25 cellular contexts compared by ENCODE assay signal in genomic region chr12:76706761-76707160, GRCh38.
"Had no signal": no experiment of that assay in that cellular context is flagged by ENCODE, and none has a peak within 500 bp of the region (broad histone marks: within the 10 kb centered on the region; RNA-seq: fewer than 3 reads in every experiment).

No MANE protein-coding gene starts in this region.

- ATAC-seq: mucosa of descending colon, upper lobe of right lung had no signal

- H3K4me3 ChIP-seq: cardiac muscle cell, colonic mucosa, left ventricle myocardium inferior, lung, mucosa of descending colon, ovary, sigmoid colon, suprapubic skin, tibial artery, upper lobe of right lung had no signal

- H3K27ac ChIP-seq: cardiac muscle cell, colonic mucosa, left ventricle myocardium inferior, neutrophil, ovary, sigmoid colon, suprapubic skin, tibial artery, upper lobe of right lung had no signal

- H3K27me3 ChIP-seq: cardiac muscle cell, colonic mucosa, neutrophil, ovary, sigmoid colon, suprapubic skin, tibial artery, upper lobe of right lung had no signal

- H3K36me3 ChIP-seq: cardiac muscle cell, colonic mucosa, left ventricle myocardium inferior, neutrophil, ovary, sigmoid colon, suprapubic skin, tibial artery, upper lobe of right lung had no signal

- DNase-seq: activated CD4-positive, alpha-beta T cell treated with anti-CD3 and anti-CD28 coated beads for 4 hours; activated CD4-positive, alpha-beta T cell treated with anti-CD3 and anti-CD28 coated beads, Interleukin-2, amount 50 U/mL, for 4 hours; activated CD8-positive, alpha-beta memory T cell treated with anti-CD3 and anti-CD28 coated beads for 24 hours; activated effector memory CD4-positive, alpha-beta T cell treated with Interleukin-2 at 50 U/mL for 16 hours; activated naive CD4-positive, alpha-beta T cell treated with Interleukin-2 at 50 U/mL for 16 hours; aorta; cerebellar nuclear complex; colonic mucosa; effector memory CD8-positive, alpha-beta T cell; left ventricle myocardium inferior; mucosa of descending colon; ovary; retina; sigmoid colon; stimulated activated CD4-positive, alpha-beta T cell treated with anti-CD3 and anti-CD28 coated beads, Interleukin-15, amount 100 ng/mL, for 24 hours; stimulated activated CD4-positive, alpha-beta T cell treated with anti-CD3 and anti-CD28 coated beads, Interleukin-2, amount 100 ng/mL, for 24 hours; stimulated activated naive CD4-positive, alpha-beta T cell; SW 1271; T-helper 9 cell; tibial artery; upper lobe of right lung had no signal

- H3K4me1 ChIP-seq: colonic mucosa, left ventricle myocardium inferior, tibial artery, upper lobe of right lung had no signal

- H3K9me3 ChIP-seq: colonic mucosa, left ventricle myocardium inferior, mucosa of descending colon, neutrophil, ovary, sigmoid colon, suprapubic skin, tibial artery, upper lobe of right lung had no signal
